15 cellular contexts compared by ENCODE assay signal in the genomic region with DNA sequence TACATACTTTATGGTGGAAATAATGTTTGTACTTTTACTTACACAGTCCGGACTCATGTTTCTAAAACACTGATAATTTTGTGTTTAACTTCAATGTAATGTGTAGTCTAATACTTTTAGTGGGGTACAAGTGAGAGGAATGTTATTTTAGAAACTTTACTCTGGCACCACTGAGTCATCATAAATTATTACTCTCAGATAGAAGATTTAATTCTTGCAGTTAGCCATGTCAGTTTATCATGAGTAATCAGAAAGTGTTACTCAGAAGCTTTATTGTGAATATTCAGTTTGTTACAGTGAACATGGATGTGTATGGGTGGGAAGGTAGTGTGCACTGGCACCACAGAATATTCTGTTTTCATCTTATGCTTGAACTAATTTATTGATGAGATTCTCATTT. TPM values are rescaled to one million over a fixed set of nuclear protein-coding genes. Genes with fewer than 3 reads are reported as not detected.
DNase-seq lines count a peak whose midpoint lies in the region; TF ChIP-seq lines count a peak whose summit lies in the region.
"Had no signal": no experiment of that assay in that cellular context is flagged by ENCODE, and none has a peak within 500 bp of the region (broad histone marks: within the 10 kb centered on the region; RNA-seq: fewer than 3 reads in every experiment).

No MANE protein-coding gene starts in this region.

- H3K27ac ChIP-seq in ascending aorta: peak overlapping the region; percentile 83 to 87
- H3K27ac ChIP-seq in urinary bladder (ENCODE audit: low read depth): peak overlapping the region; percentile 10
- H3K27ac ChIP-seq: adrenal gland, SJSA1 had no signal

- H3K27me3 ChIP-seq in ascending aorta: no peaks in the 10 kb centered on the region
- H3K27me3 ChIP-seq: adrenal gland, SJSA1 had no signal

- H3K36me3 ChIP-seq in ascending aorta (peaks cover 0 to 9% of the 10 kb centered on the region in 2 donors), urinary bladder (ENCODE audit: insufficient read depth) (no peaks in the 10 kb centered on the region)
- H3K36me3 ChIP-seq: adrenal gland, SJSA1 had no signal

- intact Hi-C loops in ascending aorta (cut with DNase I): no loop called here

- no peaks in the 10 kb centered on the region for H3K9me3 ChIP-seq in ascending aorta
- H3K9me3 ChIP-seq: adrenal gland, SJSA1 had no signal

- no peak for TF ChIP-seq POLR2A in erythroblast (IDR thresholded peaks at IDR 0.05; ENCODE audit: low read length)

- WGBS in urinary bladder: 60% methylated on average over 1 of the region's 1 CpG

- DNase-seq in HS-27A (ENCODE audit: low read depth) (peak; percentile 41), ascending aorta (ENCODE audit: low spot score in 2 of 2) (no peak), foreskin fibroblast (peak; percentile 20 to 45), HuH-7 (ENCODE audit: low spot score) (no peak), OCI-M1 (lab: John Stamatoyannopoulos, UW) (no peak), erythroblast (lab: John Stamatoyannopoulos, UW) (no peak)
- DNase-seq: activated T-cell treated with anti-CD3 and anti-CD28 coated beads, Interleukin-2, amount 50 U/mL, for 48 hours; adrenal gland; DMS79 treated with DMSO at 0.1 percent for 48 hours; NK-92 treated with Interleukin-12 subunit alpha and Interleukin-12 subunit beta, amount 100 ng/mL, for 24 hours had no signal

- H3K4me1 ChIP-seq in ascending aorta (peaks cover 0 to 21% of the 10 kb centered on the region in 2 donors), urinary bladder (ENCODE audit: insufficient read depth) (no peaks in the 10 kb centered on the region)
- H3K4me1 ChIP-seq: SJSA1 had no signal

- H3K4me3 ChIP-seq in ascending aorta (peak overlapping the region in 1 of 2 donors; percentile 12), foreskin fibroblast (ENCODE audit: low read depth in 1 of 2, low read length in 2 of 2) (no peak overlapping the region), urinary bladder (ENCODE audit: low read depth, low read length) (no peak overlapping the region)
- H3K4me3 ChIP-seq: adrenal gland, SJSA1 had no signal

- no peak for TF ChIP-seq CTCF in ascending aorta (IDR thresholded peaks at IDR 0.05)
- TF ChIP-seq CTCF in foreskin fibroblast (IDR thresholded peaks at IDR 0.05; ENCODE audit: low read depth, low read length): no peak

RNA-seq across cellular contexts. Expression of gene OGN, which starts 20.0 kb away (rescaled TPM):
- total RNA-seq in ascending aorta (156 TPM), urinary bladder (822 TPM)
- polyA plus RNA-seq in urinary bladder: 19.5 TPM
- total RNA-seq: kidney epithelial cell, progenitor cell of endocrine pancreas, SJSA1 had no signal
- polyA plus RNA-seq: CD14-positive monocyte had no signal

RNA-seq across cellular contexts. Expression of gene OMD, which starts 39.9 kb away (rescaled TPM):
- total RNA-seq in ascending aorta: 36.2 TPM
- total RNA-seq in urinary bladder: 20.5 TPM
- polyA plus RNA-seq in urinary bladder: 15.3 TPM
- total RNA-seq: kidney epithelial cell, progenitor cell of endocrine pancreas had no signal
- polyA plus RNA-seq: CD14-positive monocyte had no signal

RNA-seq across cellular contexts. Expression of gene CENPP, which starts 58.6 kb away (rescaled TPM):
- total RNA-seq in ascending aorta (0.43 TPM), urinary bladder (20.9 TPM)
- polyA plus RNA-seq in urinary bladder: 2.7 TPM

RNA-seq across cellular contexts. Expression of gene NOL8, which starts 59.2 kb away (rescaled TPM):
- 11.5 TPM for total RNA-seq in ascending aorta
- 46.3 TPM for total RNA-seq in urinary bladder
- polyA plus RNA-seq in urinary bladder: 17.2 TPM

Comparison
In these comparisons a context has a peak if more than half of its experiments do, and no peak if none do; other contexts are left out.
1. DNase-seq: peak in HS-27A (single experiment) and foreskin fibroblast (2 of 2); none in ascending aorta (0 of 2), HuH-7 (single experiment), OCI-M1 (single experiment) and erythroblast (0 of 2).
2. RNA of gene CENPP, which starts 58.6 kb away (total RNA-seq): 20.9 TPM in urinary bladder (single experiment); 0.43 TPM in ascending aorta (single experiment); every median in the first group is over 10 times any median in the second.